9 cellular contexts compared by ENCODE assay signal in the genomic region with DNA sequence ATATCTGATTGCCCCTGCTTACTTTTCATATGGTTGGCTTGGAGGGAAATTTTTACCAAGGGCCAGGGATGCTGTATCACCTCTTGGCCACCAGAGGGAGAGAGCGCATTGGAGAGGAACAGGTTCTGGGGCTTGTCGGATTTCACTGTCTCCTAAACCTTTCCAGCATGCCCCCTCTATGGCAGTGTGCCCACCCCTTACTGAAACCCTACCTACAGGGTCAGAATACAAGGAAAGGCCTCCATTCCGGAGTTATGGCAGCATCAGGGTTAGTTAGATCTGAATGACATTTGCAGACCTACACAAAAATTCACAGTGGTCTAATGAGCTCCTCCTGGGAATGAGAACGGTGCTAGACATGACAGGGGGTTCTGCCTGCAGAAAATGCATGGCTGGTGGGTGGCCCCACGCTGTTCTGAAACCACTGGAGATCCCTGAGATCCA. TPM values are rescaled to one million over a fixed set of nuclear protein-coding genes. Genes with fewer than 3 reads are reported as not detected.
DNase-seq lines count a peak whose midpoint lies in the region; ATAC-seq and TF ChIP-seq lines count a peak whose summit lies in the region.
"Had no signal": no experiment of that assay in that cellular context is flagged by ENCODE, and none has a peak within 500 bp of the region (broad histone marks: within the 10 kb centered on the region; RNA-seq: fewer than 3 reads in every experiment).

No MANE protein-coding gene starts in this region.

- H3K27me3 ChIP-seq in heart left ventricle: no peaks in the 10 kb centered on the region

- H3K9me3 ChIP-seq in heart left ventricle: no peaks in the 10 kb centered on the region

- ATAC-seq in heart left ventricle: peak in 1 of 4 donors; percentile 27
- ATAC-seq in Right ventricle myocardium superior (ENCODE audit: poor library complexity): no peak
- ATAC-seq in HG03175 (IDR thresholded peaks at IDR 0.05; ENCODE audit: unreplicated experiment): peak; percentile 57
- no peak for ATAC-seq in HG03571 (IDR thresholded peaks at IDR 0.05; ENCODE audit: unreplicated experiment)

- 6 to 15% (median 13%) methylated on average over 4 to 5 of the region's 5 CpGs for WGBS in heart left ventricle, 4 donors

- peaks cover 0 to 26% (median 4%) of the 10 kb centered on the region in 12 donors for H3K4me1 ChIP-seq in heart left ventricle

- H3K36me3 ChIP-seq in heart left ventricle: no peaks in the 10 kb centered on the region

- TF ChIP-seq POLR2A in heart left ventricle (IDR thresholded peaks at IDR 0.05): no peak

- no peak overlapping the region for H3K27ac ChIP-seq in heart left ventricle
- H3K27ac ChIP-seq: epithelial cell of prostate had no signal

- H3K4me3 ChIP-seq in heart left ventricle: no peak overlapping the region
- H3K4me3 ChIP-seq in fibroblast of the aortic adventitia (ENCODE audit: low read depth, low read length): no peak overlapping the region

- TF ChIP-seq CTCF in heart left ventricle (IDR thresholded peaks at IDR 0.05) (peak; percentile 79 to 92 (median 88)), fibroblast of the aortic adventitia (IDR thresholded peaks at IDR 0.05; ENCODE audit: insufficient read depth, low read length) (peak; percentile 100)

- intact Hi-C loops in heart left ventricle (cut with DNase I): loop anchor here in 1 of 10 donors (10.0 kb wide), 1 partner anchor 1564 kb away; no protein-coding TSS in a partner anchor
- intact Hi-C loops in Right ventricle myocardium superior (cut with DNase I): no loop called here
- intact Hi-C loops in posterior vena cava (cut with DNase I): loop anchor here in 1 of 2 donors (5.0 kb wide), 1 partner anchor 704 kb away; no protein-coding TSS in a partner anchor

- DNase-seq in heart left ventricle (peak in 2 of 5 donors; percentile 19 to 32), Right ventricle myocardium superior (no peak), NCI-H774 (lab: John Stamatoyannopoulos, UW) (peak; percentile 42), activated T-cell treated with anti-CD3 and anti-CD28 coated beads for 1 hour (ENCODE audit: low read depth) (peak; percentile 3), fibroblast of the aortic adventitia (ENCODE audit: low read depth) (peak; percentile 62), posterior vena cava (ENCODE audit: low spot score) (peak; percentile 56)

RNA-seq across cellular contexts. Expression of a gene that starts 5.8 kb away (rescaled TPM):
- total RNA-seq in heart left ventricle: under 1 TPM in 4 of 9 donors, not detected in 5; 0.08 to 0.41 (median 0.16) TPM
- polyA plus RNA-seq in heart left ventricle: under 1 TPM in 1 of 2 donors, not detected in 1; 0.03 TPM
- not detected for total RNA-seq in Right ventricle myocardium superior
- total RNA-seq in fibroblast of the aortic adventitia (ENCODE audit: low replicate concordance): 0.16 TPM in 1 of 2 replicates, not detected in the other
- under 1 TPM; 0.29 to 0.74 TPM for total RNA-seq in posterior vena cava
